Comparison of ENCODE assay signal across 20 cellular contexts in the genomic region with DNA sequence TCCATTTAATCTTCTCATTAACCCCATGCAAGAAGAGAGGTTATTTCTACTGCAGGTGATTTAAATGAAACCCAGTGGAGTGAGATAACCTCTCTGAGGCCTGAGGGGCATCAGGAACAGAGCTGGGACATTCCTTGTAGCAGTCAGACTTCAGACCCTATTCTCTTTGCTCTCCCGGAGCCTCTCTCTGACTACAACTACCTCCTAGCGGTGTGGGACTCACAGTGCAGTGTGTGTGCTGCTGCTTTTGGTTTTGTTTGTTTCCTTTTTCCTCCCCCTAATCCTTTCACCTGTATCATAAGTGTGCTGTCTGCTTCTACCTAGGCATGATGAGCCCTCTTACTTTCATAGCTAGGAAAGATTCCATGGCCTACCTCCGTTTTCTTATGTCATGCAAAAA.
DNase-seq lines count a peak whose midpoint lies in the region; TF ChIP-seq lines count a peak whose summit lies in the region.
"Had no signal": no experiment of that assay in that cellular context is flagged by ENCODE, and none has a peak within 500 bp of the region (broad histone marks: within the 10 kb centered on the region; RNA-seq: fewer than 3 reads in every experiment).

No MANE protein-coding gene starts in this region.

- H3K36me3 ChIP-seq in thyroid gland: no peaks in the 10 kb centered on the region
- H3K36me3 ChIP-seq: BLaER1, cardiac muscle cell, gastroesophageal sphincter, neutrophil had no signal

- no peak overlapping the region for H3K4me3 ChIP-seq in thyroid gland (replicated peaks in 1 of 3)
- H3K4me3 ChIP-seq: BLaER1, cardiac muscle cell, gastroesophageal sphincter had no signal

- CTCF ChIA-PET in HEK293T (lab: Yijun Ruan, JAX): no interaction called here

- no peaks in the 10 kb centered on the region for H3K27me3 ChIP-seq in thyroid gland
- H3K27me3 ChIP-seq: BLaER1, gastroesophageal sphincter, neutrophil had no signal

- DNase-seq in NCI-H1417 (lab: John Stamatoyannopoulos, UW) (peak; percentile 30 to 64 (median 36)), NCI-H1417 treated with DMSO at 0.1 percent for 48 hours (lab: John Stamatoyannopoulos, UW) (no peak), HEK293T (ENCODE audit: extremely low spot score) (peak; percentile 18), OCI-M1 (lab: John Stamatoyannopoulos, UW) (peak; percentile 4), nephron progenitor cell (no peak), HK-2 (ENCODE audit: unreplicated experiment) (no peak), thyroid gland (no peak), cardiac septum (ENCODE audit: low spot score) (no peak)
- DNase-seq: activated CD4-positive, alpha-beta T cell treated with anti-CD3 and anti-CD28 coated beads for 48 hours; activated effector memory CD4-positive, alpha-beta T cell treated with anti-CD3 and anti-CD28 coated beads, Interleukin-2, amount 50 U/mL, for 16 hours; HCEC 1CT; left colon; midbrain; NCI-H526 treated with DMSO at 0.1 percent for 48 hours; stimulated activated CD4-positive, alpha-beta T cell treated with anti-CD3 and anti-CD28 coated beads, Interleukin-15, amount 100 ng/mL, for 24 hours had no signal

- TF ChIP-seq CTCF in nephron progenitor cell (IDR thresholded peaks at IDR 0.05) (peak; percentile 19), thyroid gland (IDR thresholded peaks at IDR 0.05) (no peak)

- no peak for TF ChIP-seq POLR2A in thyroid gland (IDR thresholded peaks at IDR 0.05)

- peaks cover 16% of the 10 kb centered on the region for H3K27me3 Mint-ChIP-seq in nephron progenitor cell (ENCODE audit: low read depth, poor library complexity)
- H3K27me3 Mint-ChIP-seq: stimulated activated memory B cell treated with anti-CD40 and anti-IgM and Interleukin-4, amounts not matched to agents 10 μg/mL and 1 μg/mL and 100 μg/mL, for 72 hours had no signal

- no peaks in the 10 kb centered on the region for H3K4me1 ChIP-seq in thyroid gland
- H3K4me1 ChIP-seq: BLaER1, gastroesophageal sphincter had no signal

- no peaks in the 10 kb centered on the region for H3K9me3 Mint-ChIP-seq in nephron progenitor cell
- H3K9me3 Mint-ChIP-seq: stimulated activated memory B cell treated with anti-CD40 and anti-IgM and Interleukin-4, amounts not matched to agents 10 μg/mL and 1 μg/mL and 100 μg/mL, for 72 hours had no signal

- H3K9me3 ChIP-seq in thyroid gland: no peaks in the 10 kb centered on the region
- H3K9me3 ChIP-seq: BLaER1, gastroesophageal sphincter, neutrophil had no signal

- H3K4me1 Mint-ChIP-seq in nephron progenitor cell: peaks cover 9% of the 10 kb centered on the region
- H3K4me1 Mint-ChIP-seq: stimulated activated memory B cell treated with anti-CD40 and anti-IgM and Interleukin-4, amounts not matched to agents 10 μg/mL and 1 μg/mL and 100 μg/mL, for 72 hours had no signal

- H3K4me3 Mint-ChIP-seq in nephron progenitor cell: no peak overlapping the region
- H3K4me3 Mint-ChIP-seq: stimulated activated memory B cell treated with anti-CD40 and anti-IgM and Interleukin-4, amounts not matched to agents 10 μg/mL and 1 μg/mL and 100 μg/mL, for 72 hours had no signal

- H3K27ac Mint-ChIP-seq in nephron progenitor cell: no peak overlapping the region
- H3K27ac Mint-ChIP-seq: stimulated activated memory B cell treated with anti-CD40 and anti-IgM and Interleukin-4, amounts not matched to agents 10 μg/mL and 1 μg/mL and 100 μg/mL, for 72 hours had no signal

- H3K36me3 Mint-ChIP-seq in nephron progenitor cell (ENCODE audit: low read depth): no peaks in the 10 kb centered on the region
- H3K36me3 Mint-ChIP-seq: stimulated activated memory B cell treated with anti-CD40 and anti-IgM and Interleukin-4, amounts not matched to agents 10 μg/mL and 1 μg/mL and 100 μg/mL, for 72 hours had no signal

- WGBS in thyroid gland, 2 donors: 70 to 85% methylated on average over 3 of the region's 3 CpGs

- POLR2A ChIA-PET in HEK293T (lab: Yijun Ruan, JAX): no interaction called here

- no peak overlapping the region for H3K27ac ChIP-seq in thyroid gland
- H3K27ac ChIP-seq: BLaER1, cardiac muscle cell, gastroesophageal sphincter, neutrophil had no signal

- intact Hi-C loops in thyroid gland (cut with DNase I) (no loop called here), cardiac septum (cut with DNase I) (no loop called here)

TF ChIP-seq in HEK293T, 16 proteins besides CTCF, POLR2A, EP300 and RAD21:
- TF ChIP-seq LEF1 (IDR thresholded peaks at IDR 0.05; ENCODE audit: borderline replicate concordance): no peak
- no peak for TF ChIP-seq FOXK2 (IDR thresholded peaks at IDR 0.05)
- TF ChIP-seq FOXM1 (IDR thresholded peaks at IDR 0.05; ENCODE audit: borderline replicate concordance): no peak
- no peak for TF ChIP-seq HDGF (IDR thresholded peaks at IDR 0.05; ENCODE audit: borderline replicate concordance)
- TF ChIP-seq ZNF384 (IDR thresholded peaks at IDR 0.05): no peak
- TF ChIP-seq L3MBTL2 (conservative IDR thresholded peaks at IDR 0.05): no peak
- TF ChIP-seq SP1 (IDR thresholded peaks at IDR 0.05): no peak
- TF ChIP-seq CTBP1 (IDR thresholded peaks at IDR 0.05; ENCODE audit: borderline replicate concordance): no peak
- TF ChIP-seq ARNT (IDR thresholded peaks at IDR 0.05): no peak
- no peak for TF ChIP-seq TARDBP (IDR thresholded peaks at IDR 0.05)
- no peak for TF ChIP-seq SUZ12 (IDR thresholded peaks at IDR 0.05)
- TF ChIP-seq NFRKB (IDR thresholded peaks at IDR 0.05): no peak
- no peak for TF ChIP-seq BHLHE40 (IDR thresholded peaks at IDR 0.05; ENCODE audit: borderline replicate concordance)
- TF ChIP-seq FOXA1 (IDR thresholded peaks at IDR 0.05): no peak
- TF ChIP-seq ELF4 (IDR thresholded peaks at IDR 0.05): no peak
- TF ChIP-seq, protein P1, sequence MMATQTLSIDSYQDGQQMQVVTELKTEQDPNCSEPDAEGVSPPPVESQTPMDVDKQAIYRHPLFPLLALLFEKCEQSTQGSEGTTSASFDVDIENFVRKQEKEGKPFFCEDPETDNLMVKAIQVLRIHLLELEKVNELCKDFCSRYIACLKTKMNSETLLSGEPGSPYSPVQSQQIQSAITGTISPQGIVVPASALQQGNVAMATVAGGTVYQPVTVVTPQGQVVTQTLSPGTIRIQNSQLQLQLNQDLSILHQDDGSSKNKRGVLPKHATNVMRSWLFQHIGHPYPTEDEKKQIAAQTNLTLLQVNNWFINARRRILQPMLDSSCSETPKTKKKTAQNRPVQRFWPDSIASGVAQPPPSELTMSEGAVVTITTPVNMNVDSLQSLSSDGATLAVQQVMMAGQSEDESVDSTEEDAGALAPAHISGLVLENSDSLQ (IDR thresholded peaks at IDR 0.05): no peak
TF ChIP-seq in HEK293T: peak in this region for 0.

Comparison
In these comparisons a context has a peak if more than half of its experiments do, and no peak if none do; other contexts are left out.
1. DNase-seq: peak in NCI-H1417 (3 of 3), HEK293T (single experiment) and OCI-M1 (single experiment); none in NCI-H1417 treated with DMSO at 0.1 percent for 48 hours (single experiment), nephron progenitor cell (single experiment), HK-2 (single experiment), thyroid gland (0 of 2) and cardiac septum (single experiment).